11 cellular contexts compared by ENCODE assay signal in the genomic region with DNA sequence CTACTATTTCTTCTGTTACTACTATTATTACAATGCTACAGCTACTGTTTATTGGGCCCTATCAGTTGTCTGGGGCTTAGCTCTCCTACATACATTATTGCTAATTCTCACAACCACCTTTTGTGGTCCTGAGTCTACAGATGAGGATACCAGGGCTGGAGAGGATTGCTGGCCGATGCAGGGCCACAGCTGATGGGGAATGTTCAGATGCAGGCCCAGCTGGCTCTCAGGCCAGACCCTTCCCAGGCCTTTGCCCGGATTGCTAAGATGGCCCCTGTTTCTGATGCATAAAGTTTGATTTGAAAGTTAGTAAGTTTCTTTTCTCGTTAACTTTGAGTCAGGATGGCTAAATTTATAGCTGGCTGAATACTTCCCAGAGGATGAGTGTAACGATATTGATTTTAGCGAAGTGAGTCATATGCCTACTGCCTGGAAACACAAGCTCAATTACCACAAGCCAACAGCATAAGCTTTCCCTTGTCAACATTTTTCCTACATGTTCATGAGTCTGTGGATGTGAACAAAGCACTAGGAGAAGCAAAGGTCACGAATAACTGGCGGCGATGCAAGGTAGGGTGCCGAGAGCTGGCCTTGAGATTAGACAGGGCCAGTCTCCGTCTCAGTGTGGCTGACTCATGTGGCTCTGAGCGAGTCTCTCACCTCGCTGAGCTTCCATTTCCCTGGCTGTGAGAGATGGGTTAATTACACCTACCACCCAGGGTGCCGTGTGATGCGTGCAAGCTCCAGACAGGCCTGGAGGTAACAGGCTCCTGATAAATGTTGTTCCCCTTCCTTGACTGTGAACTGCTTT.
DNase-seq lines count a peak whose midpoint lies in the region; ATAC-seq and TF ChIP-seq lines count a peak whose summit lies in the region.
"Had no signal": no experiment of that assay in that cellular context is flagged by ENCODE, and none has a peak within 500 bp of the region (broad histone marks: within the 10 kb centered on the region; RNA-seq: fewer than 3 reads in every experiment).

No MANE protein-coding gene starts in this region.

- H3K9ac ChIP-seq in HUES48 (ENCODE audit: low read depth, low read length): no peak overlapping the region

- H3K27me3 ChIP-seq in HUES48 (ENCODE audit: control insufficient read depth, insufficient read depth, low read length) (no peaks in the 10 kb centered on the region), kidney epithelial cell (ENCODE audit: control insufficient read depth, insufficient read depth, low read length) (no peaks in the 10 kb centered on the region)
- H3K27me3 ChIP-seq: left lung had no signal

- no peak for TF ChIP-seq CTCF in AG09309 (IDR thresholded peaks at IDR 0.05; ENCODE audit: control insufficient read depth, insufficient read depth, low read depth, low read length, missing control alignments)
- no peak for TF ChIP-seq CTCF in WI38 (IDR thresholded peaks at IDR 0.05; ENCODE audit: low read depth, low read length)
- TF ChIP-seq CTCF in kidney epithelial cell (IDR thresholded peaks at IDR 0.05; ENCODE audit: insufficient read depth, low read length, poor library complexity, severe bottlenecking): no peak

- DNase-seq in AG09309 (ENCODE audit: low read depth): peak; percentile 99
- DNase-seq in kidney epithelial cell (ENCODE audit: low read depth): peak; percentile 68
- no peak for DNase-seq in NK-92 (lab: John Stamatoyannopoulos, UW; ENCODE audit: unreplicated experiment)
- no peak for DNase-seq in NCI-H1436 (lab: John Stamatoyannopoulos, UW)
- DNase-seq: amygdala, left lung had no signal

- no peaks in the 10 kb centered on the region for H3K36me3 ChIP-seq in HUES48 (ENCODE audit: control insufficient read depth, insufficient read depth, low read length)
- no peaks in the 10 kb centered on the region for H3K36me3 ChIP-seq in kidney epithelial cell (ENCODE audit: control insufficient read depth, insufficient read depth, low read length)
- H3K36me3 ChIP-seq: left lung had no signal

- H3K27ac ChIP-seq in HUES48 (ENCODE audit: low read depth, low read length): peak overlapping the region; percentile 21
- H3K27ac ChIP-seq: left lung had no signal

- H3K4me3 ChIP-seq in AG09309 (ENCODE audit: control insufficient read depth, low read depth, low read length) (no peak overlapping the region), HUES48 (ENCODE audit: low read depth, low read length) (no peak overlapping the region), WI38 (ENCODE audit: low read depth, low read length) (peak overlapping the region; percentile 11; the same call in 1 of the 2 replicates), kidney epithelial cell (ENCODE audit: low read depth, low read length) (no peak overlapping the region)
- H3K4me3 ChIP-seq: K562, left lung had no signal

- H3K9me3 ChIP-seq in HUES48 (ENCODE audit: control insufficient read depth, insufficient read depth, low read length): no peaks in the 10 kb centered on the region
- H3K9me3 ChIP-seq: left lung had no signal

- ATAC-seq in GM19397 (IDR thresholded peaks at IDR 0.05; ENCODE audit: unreplicated experiment) (no peak), HG02981 (IDR thresholded peaks at IDR 0.05; ENCODE audit: unreplicated experiment) (no peak)
- ATAC-seq: K562, left lung had no signal

- H3K4me1 ChIP-seq in HUES48 (ENCODE audit: control insufficient read depth, insufficient read depth, low read length): 0 out of 2 replicates have a peak, but pooled peaks cover 6% of the 10 kb centered on the region
- H3K4me1 ChIP-seq: left lung had no signal

Comparison
In these comparisons a context has a peak if more than half of its experiments do, and no peak if none do; other contexts are left out.
1. DNase-seq: peak in AG09309 (single experiment) and kidney epithelial cell (single experiment); none in NK-92 (single experiment) and NCI-H1436 (single experiment).